In the genomic region with DNA sequence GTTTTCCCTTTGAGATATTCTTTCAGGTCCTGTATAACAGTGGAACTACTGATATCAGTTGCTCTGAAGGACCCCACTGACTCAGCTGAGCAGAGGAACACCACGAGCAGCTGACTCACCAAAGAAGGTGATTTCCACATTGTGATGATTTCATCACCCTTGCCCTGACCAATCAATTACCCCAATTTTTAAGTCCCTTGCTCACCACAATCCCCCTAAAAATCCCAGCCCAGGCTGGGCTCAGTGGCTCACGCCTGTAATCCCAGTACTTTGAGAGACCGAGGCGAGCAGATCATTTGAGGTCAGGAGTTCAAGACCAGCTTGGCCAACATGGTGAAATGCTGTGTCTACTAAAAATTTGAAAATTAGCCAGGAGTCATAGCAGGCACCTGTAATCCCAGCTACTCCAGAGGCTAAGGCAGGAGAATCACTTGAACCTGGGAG, we compare ENCODE assay signal across 1 cellular context.
A peak's percentile ranks its signal among the peaks of the same experiment; 100 is the strongest.
TF ChIP-seq lines count a peak whose summit lies in the region.

No MANE protein-coding gene starts in this region.

TF ChIP-seq in HCT116, 20 proteins besides CTCF, POLR2A, EP300 and RAD21 (continued from another document):
- no peak for TF ChIP-seq REST (IDR thresholded peaks at IDR 0.05; ENCODE audit: low read depth)
- TF ChIP-seq CEBPB (IDR thresholded peaks at IDR 0.05; ENCODE audit: low read depth), result peak; percentile 74
- TF ChIP-seq ATF3 (IDR thresholded peaks at IDR 0.05), result peak; percentile 31; the same call in 1 of the 2 replicates
TF ChIP-seq in HCT116: peak in this region for 2.
